ENCODE assay signal across 17 cellular contexts in genomic region chr14:76022991-76023390, GRCh38.
"Had no signal": no experiment of that assay in that cellular context is flagged by ENCODE, and none has a peak within 500 bp of the region (broad histone marks: within the 10 kb centered on the region; RNA-seq: fewer than 3 reads in every experiment).

No MANE protein-coding gene starts in this region.

- H3K27ac ChIP-seq: heart right ventricle, neutrophil, spleen, tibial artery, upper lobe of left lung had no signal

- H3K27me3 ChIP-seq: heart right ventricle, neutrophil, spleen, tibial artery, upper lobe of left lung had no signal

- DNase-seq: effector memory CD8-positive, alpha-beta T cell; heart right ventricle; hypothalamus; kidney; left colon; mucosa of descending colon; naive thymus-derived CD8-positive, alpha-beta T cell; spleen; stimulated activated CD4-positive, alpha-beta T cell treated with anti-CD3 and anti-CD28 coated beads, Interleukin-15, amount 100 ng/mL, for 24 hours; stimulated activated CD4-positive, alpha-beta T cell treated with anti-CD3 and anti-CD28 coated beads, Interleukin-1b, Interleukin-23, amount 100 ng/mL, for 48 hours; stimulated activated CD4-positive, alpha-beta T cell treated with anti-CD3 and anti-CD28 coated beads, Interleukin-4, amount 100 ng/mL, for 24 hours; tibial artery; upper lobe of left lung had no signal

- ATAC-seq: effector memory CD8-positive, alpha-beta T cell; left colon; mucosa of descending colon; naive thymus-derived CD8-positive, alpha-beta T cell; sciatic nerve; stimulated activated memory B cell treated with anti-CD40 and anti-IgM and Interleukin-4, amounts not matched to agents 10 μg/mL and 1 μg/mL and 100 μg/mL, for 72 hours had no signal

- H3K36me3 ChIP-seq: neutrophil had no signal

- H3K4me3 ChIP-seq: heart right ventricle, mucosa of descending colon, spleen, tibial artery, upper lobe of left lung had no signal

- FAIRE-seq: frontal cortex, kidney had no signal

- H3K4me1 ChIP-seq: spleen, tibial artery, upper lobe of left lung had no signal

- H3K9me3 ChIP-seq: neutrophil, tibial artery had no signal
